ENCODE assay signal across 17 cellular contexts in genomic region chr3:15810702-15811101, GRCh38. TPM values are rescaled to one million over a fixed set of nuclear protein-coding genes. Genes with fewer than 3 reads are reported as not detected.
DNase-seq lines count a peak whose midpoint lies in the region; ATAC-seq and TF ChIP-seq lines count a peak whose summit lies in the region.
"Had no signal": no experiment of that assay in that cellular context is flagged by ENCODE, and none has a peak within 500 bp of the region (broad histone marks: within the 10 kb centered on the region; RNA-seq: fewer than 3 reads in every experiment).

No MANE protein-coding gene starts in this region.

- no peak overlapping the region for H3K27ac ChIP-seq in PC-3 (ENCODE audit: low read length)
- no peak overlapping the region for H3K27ac ChIP-seq in right atrium auricular region
- H3K27ac ChIP-seq: C4-2B, heart right ventricle, KMS-11, SK-N-MC had no signal

- DNase-seq in PC-3 (no peak), mucosa of descending colon (peak in 1 of 3 donors; percentile 17), right atrium auricular region (ENCODE audit: low spot score) (no peak), GM19238 (ENCODE audit: insufficient read length, low spot score) (no peak), SIG-M5 (lab: John Stamatoyannopoulos, UW) (no peak)
- DNase-seq: activated T-cell treated with anti-CD3 and anti-CD28 coated beads, Interleukin-2, amount 50 U/mL, for 1 hour; DMS79; heart right ventricle; NCI-H446 treated with DMSO at 0.1 percent for 48 hours; posterior cingulate gyrus; thyroid gland had no signal

- no peak overlapping the region for H2AFZ ChIP-seq in PC-3 (ENCODE audit: low read length)

- no peak overlapping the region for H3K4me2 ChIP-seq in PC-3 (ENCODE audit: low read length)
- H3K4me2 ChIP-seq: KMS-11 had no signal

- H3K9ac ChIP-seq in PC-3 (ENCODE audit: low read length), result no peak overlapping the region
- H3K9ac ChIP-seq: KMS-11 had no signal

- H3K27me3 ChIP-seq in PC-3 (ENCODE audit: low read length) (no peaks in the 10 kb centered on the region), right atrium auricular region (no peaks in the 10 kb centered on the region)
- H3K27me3 ChIP-seq: heart right ventricle, thyroid gland had no signal

- CTCF ChIA-PET in PC-3 (lab: Charles Lee), result interaction anchor here (1.1 kb wide), 1 partner anchor 180 kb away, joined by 5 read pairs; no protein-coding TSS in a partner anchor

- no peaks in the 10 kb centered on the region for H3K9me3 ChIP-seq in PC-3 (ENCODE audit: low read length)
- no peaks in the 10 kb centered on the region for H3K9me3 ChIP-seq in mucosa of descending colon
- no peaks in the 10 kb centered on the region for H3K9me3 ChIP-seq in right atrium auricular region
- H3K9me3 ChIP-seq: heart right ventricle, thyroid gland had no signal

- H3F3A ChIP-seq in PC-3 (ENCODE audit: low read length, unreplicated experiment), result no peaks in the 10 kb centered on the region

- POLR2A ChIA-PET in PC-3 (lab: Charles Lee; ENCODE audit: unreplicated experiment), result interaction anchor here (0.6 to 0.7 kb wide), 2 partner anchors 164 to 180 kb away, joined by 3 read pairs; no protein-coding TSS in a partner anchor

- no TSS peak for BruUV-seq in PC-3 (replicated peaks; lab: Mats Ljungman, UMichigan)

- no peaks in the 10 kb centered on the region for H3K36me3 ChIP-seq in PC-3 (ENCODE audit: low read depth, low read length)
- no peaks in the 10 kb centered on the region for H3K36me3 ChIP-seq in mucosa of descending colon (ENCODE audit: low read depth)
- no peaks in the 10 kb centered on the region for H3K36me3 ChIP-seq in right atrium auricular region
- H3K36me3 ChIP-seq: heart right ventricle, thyroid gland had no signal

- intact Hi-C loops in PC-3 (cut with micrococcal nuclease), result loop anchor here (10.0 kb wide), 1 partner anchor 334 kb away; no protein-coding TSS in a partner anchor
- intact Hi-C loops in mucosa of descending colon (cut with DNase I, micrococcal nuclease), result loop anchor here (5.0 to 10.0 kb wide), 2 partner anchors 176 to 178 kb away; no protein-coding TSS in a partner anchor

- ATAC-seq in GM18511 (IDR thresholded peaks at IDR 0.05; ENCODE audit: unreplicated experiment) (peak; percentile 41), GM21529 (IDR thresholded peaks at IDR 0.05; ENCODE audit: unreplicated experiment) (peak; percentile 30), PC-3 (peak; percentile 61), mucosa of descending colon (peak; percentile 73), GM18861 (IDR thresholded peaks at IDR 0.05; ENCODE audit: unreplicated experiment) (no peak)
- ATAC-seq: heart right ventricle had no signal

- no peak for TF ChIP-seq CTCF in PC-3 (conservative IDR thresholded peaks at IDR 0.05; ENCODE audit: low read depth, low read length)
- no peak for TF ChIP-seq CTCF in mucosa of descending colon (IDR thresholded peaks at IDR 0.05)
- no peak for TF ChIP-seq CTCF in right atrium auricular region (IDR thresholded peaks at IDR 0.05)

- H3K9me2 ChIP-seq in PC-3 (replicated peaks; ENCODE audit: low read length), result no peaks in the 10 kb centered on the region

- peaks cover 20% of the 10 kb centered on the region for H3K4me1 ChIP-seq in PC-3 (ENCODE audit: insufficient read depth, low read length)
- peaks cover 11% of the 10 kb centered on the region for H3K4me1 ChIP-seq in mucosa of descending colon (ENCODE audit: low read depth)
- H3K4me1 ChIP-seq in right atrium auricular region, result peaks cover 0 to 2% of the 10 kb centered on the region in 2 donors

- H3K4me3 ChIP-seq in PC-3 (ENCODE audit: low read length) (no peak overlapping the region), mucosa of descending colon (no peak overlapping the region), right atrium auricular region (no peak overlapping the region)
- H3K4me3 ChIP-seq: heart right ventricle, SK-N-MC, thyroid gland had no signal

- no peaks in the 10 kb centered on the region for H4K20me1 ChIP-seq in PC-3 (ENCODE audit: low read length)

- H3K79me2 ChIP-seq in PC-3 (ENCODE audit: low read length), result peaks cover 68% of the 10 kb centered on the region

RNA-seq across cellular contexts. Expression of gene ANKRD28, which starts 12.9 kb away (rescaled TPM):
- total RNA-seq in PC-3 (2014; rRNA removed), result 52.1 and 53.0 TPM in 2 replicates
- total RNA-seq in mucosa of descending colon, result 10 to 100 TPM; 50.5 to 57.3 (median 55.3) TPM
- total RNA-seq in right atrium auricular region, result 10 to 100 TPM in 1 of 2 donors, 1 to 10 TPM in 1; 9.2 to 11.3 TPM
